In genomic region chr6:135154125-135154524, GRCh38 we compare ENCODE assay signal across 3 cellular contexts.
TF ChIP-seq lines count a peak whose summit lies in the region.
"Not testable (repeated sequence)": the region's sequence is repeated elsewhere in the genome, so short reads cannot be mapped to it uniquely, and the experiment has no call there.

No MANE protein-coding gene starts in this region.

TF ChIP-seq in HEK293, 187 proteins besides CTCF, POLR2A, EP300 and RAD21:
- TF ChIP-seq ZNF529 (tag by site-specific recombination; IDR thresholded peaks at IDR 0.05; ENCODE audit: insufficient replicate concordance): peak; percentile 72

TF ChIP-seq in K562, 482 proteins besides CTCF, POLR2A, EP300 and RAD21:
- TF ChIP-seq ZNF507 (tag; conservative IDR thresholded peaks at IDR 0.05) (peak; percentile 96), ZNF354B (CRISPR knock-in tag; IDR thresholded peaks at IDR 0.05) (peak; percentile 68; the same call in 1 of the 2 replicates)

TF ChIP-seq in HepG2, 621 proteins besides CTCF, POLR2A, EP300 and RAD21:
- TF ChIP-seq ATF7 (IDR thresholded peaks at IDR 0.05): 0 out of 2 replicates have a peak, but pooled peaks have one; percentile 2
- not testable (repeated sequence) for TF ChIP-seq ATF7 (CRISPR knock-in tag; IDR thresholded peaks at IDR 0.05)
